1 cellular context compared by ENCODE assay signal in genomic region chr1:20630730-20631129, GRCh38.
TF ChIP-seq lines count a peak whose summit lies in the region.

No MANE protein-coding gene starts in this region.

TF ChIP-seq in K562, 482 proteins besides CTCF, POLR2A, EP300 and RAD21 (continued from another document and continues in another):
- peak; percentile 49; the same call in 1 of the 2 replicates for TF ChIP-seq MGA (IDR thresholded peaks at IDR 0.05)
- peak; percentile 27 to 59; a peak in 3 of 4 replicates for TF ChIP-seq TRIM24 (IDR thresholded peaks at IDR 0.05)
- TF ChIP-seq C11orf30 (IDR thresholded peaks at IDR 0.05; ENCODE audit: low read depth), result peak; percentile 100
- TF ChIP-seq ID3 (CRISPR knock-in tag; IDR thresholded peaks at IDR 0.05), result no peak
- no peak for TF ChIP-seq ID3 (tag; IDR thresholded peaks at IDR 0.05)
- TF ChIP-seq ATF6 (CRISPR knock-in tag; IDR thresholded peaks at IDR 0.05), result no peak
- no peak for TF ChIP-seq DLX4 (CRISPR knock-in tag; IDR thresholded peaks at IDR 0.05)
- no peak for TF ChIP-seq ZNF444 (CRISPR knock-in tag; IDR thresholded peaks at IDR 0.05)
- TF ChIP-seq ZNF408 (CRISPR knock-in tag; IDR thresholded peaks at IDR 0.05; ENCODE audit: low read depth), result no peak
- TF ChIP-seq VEZF1 (CRISPR knock-in tag; IDR thresholded peaks at IDR 0.05), result peak; percentile 33; the same call in 1 of the 2 replicates
- TF ChIP-seq TCF7 (IDR thresholded peaks at IDR 0.05; ENCODE audit: borderline replicate concordance), result no peak
- no peak for TF ChIP-seq ZNF436 (CRISPR knock-in tag; IDR thresholded peaks at IDR 0.05)
- no peak for TF ChIP-seq NONO (IDR thresholded peaks at IDR 0.05; ENCODE audit: low read depth in 2 of 2, low read length in 1 of 2)
- TF ChIP-seq JUND (IDR thresholded peaks at IDR 0.05; ENCODE audit: borderline replicate concordance, low read depth, low read length), result peak; percentile 59; the same call in 1 of the 2 replicates
- TF ChIP-seq JUND (tag; IDR thresholded peaks at IDR 0.05; ENCODE audit: borderline replicate concordance, low read depth, low read length), result 0 out of 3 replicates have a peak, but pooled peaks have one; percentile 28
- TF ChIP-seq L3MBTL2 (IDR thresholded peaks at IDR 0.05), result peak; percentile 67; the same call in 1 of the 2 replicates
- TF ChIP-seq MLX (CRISPR knock-in tag; conservative IDR thresholded peaks at IDR 0.05), result no peak
- no peak for TF ChIP-seq MAX (CRISPR knock-in tag; IDR thresholded peaks at IDR 0.05)
- TF ChIP-seq GTF2B (IDR thresholded peaks at IDR 0.05; ENCODE audit: extremely low read depth, insufficient read length), result no peak
- no peak for TF ChIP-seq HNRNPUL1 (IDR thresholded peaks at IDR 0.05; ENCODE audit: low read length)
- TF ChIP-seq MTA3 (IDR thresholded peaks at IDR 0.05; ENCODE audit: borderline replicate concordance), result 0 out of 2 replicates have a peak, but pooled peaks have one; percentile 46
- no peak for TF ChIP-seq ZMIZ1 (IDR thresholded peaks at IDR 0.05; ENCODE audit: low read depth in 2 of 2, low read length in 2 of 2)
- peak; percentile 37; the same call in 1 of the 2 replicates for TF ChIP-seq ZNF592 (IDR thresholded peaks at IDR 0.05)
- TF ChIP-seq ZNF311 (CRISPR knock-in tag; IDR thresholded peaks at IDR 0.05), result no peak
- TF ChIP-seq MAFG (tag; conservative IDR thresholded peaks at IDR 0.05), result peak; percentile 99
- TF ChIP-seq TFAM (CRISPR knock-in tag; conservative IDR thresholded peaks at IDR 0.05), result no peak
